ENCODE assay signal across 15 cellular contexts in genomic region chr11:101442171-101442570, GRCh38.
DNase-seq lines count a peak whose midpoint lies in the region; ATAC-seq and TF ChIP-seq lines count a peak whose summit lies in the region.
"Had no signal": no experiment of that assay in that cellular context is flagged by ENCODE, and none has a peak within 500 bp of the region (broad histone marks: within the 10 kb centered on the region; RNA-seq: fewer than 3 reads in every experiment).

No MANE protein-coding gene starts in this region.

- H3K4me3 Mint-ChIP-seq in osteocyte (ENCODE audit: unreplicated experiment): no peak overlapping the region
- H3K4me3 Mint-ChIP-seq: T-helper 17 cell, type B pancreatic cell had no signal

- H3K4me1 Mint-ChIP-seq in osteocyte (ENCODE audit: unreplicated experiment): peaks cover 60% of the 10 kb centered on the region
- H3K4me1 Mint-ChIP-seq: T-helper 17 cell had no signal

- no peaks in the 10 kb centered on the region for H3K9me3 ChIP-seq in PC-3 (ENCODE audit: low read length)
- H3K9me3 ChIP-seq: right lobe of liver had no signal

- DNase-seq in AG08395 (ENCODE audit: low spot score): peak; percentile 78
- peak; percentile 51 for DNase-seq in PC-3
- peak; percentile 52 for DNase-seq in fibroblast of pulmonary artery (ENCODE audit: low read depth)
- DNase-seq in osteocyte (ENCODE audit: extremely low spot score, unreplicated experiment): no peak
- DNase-seq in UCSD-AML1 (lab: John Stamatoyannopoulos, UW; ENCODE audit: unreplicated experiment): no peak
- DNase-seq in MV-4-11 (lab: John Stamatoyannopoulos, UW): no peak
- DNase-seq: activated effector memory CD4-positive, alpha-beta T cell treated with Interleukin-2 at 50 U/mL for 16 hours; cerebellar nuclear complex; NCI-H1048; NCI-H446; T-helper 17 cell had no signal

- no peaks in the 10 kb centered on the region for H3K27me3 ChIP-seq in PC-3 (ENCODE audit: low read length)
- H3K27me3 ChIP-seq: right lobe of liver had no signal

- H4K20me1 ChIP-seq in PC-3 (ENCODE audit: low read length): no peaks in the 10 kb centered on the region

- H3K27ac Mint-ChIP-seq in osteocyte (ENCODE audit: unreplicated experiment): peak overlapping the region; percentile 93
- H3K27ac Mint-ChIP-seq: T-helper 17 cell, type B pancreatic cell had no signal

- no peaks in the 10 kb centered on the region for H3K27me3 Mint-ChIP-seq in osteocyte (ENCODE audit: unreplicated experiment)
- H3K27me3 Mint-ChIP-seq: T-helper 17 cell had no signal

- no peaks in the 10 kb centered on the region for H3K9me2 ChIP-seq in PC-3 (replicated peaks; ENCODE audit: low read length)

- peaks cover 6% of the 10 kb centered on the region for H3K9me3 Mint-ChIP-seq in osteocyte (ENCODE audit: unreplicated experiment)
- H3K9me3 Mint-ChIP-seq: type B pancreatic cell had no signal

- POLR2A ChIA-PET in PC-3 (lab: Charles Lee; ENCODE audit: unreplicated experiment): no interaction called here

- intact Hi-C loops in PC-3 (cut with micrococcal nuclease): no loop called here

- peaks cover 41% of the 10 kb centered on the region for H3K4me1 ChIP-seq in PC-3 (ENCODE audit: insufficient read depth, low read length)

- no peaks in the 10 kb centered on the region for H3K79me2 ChIP-seq in PC-3 (ENCODE audit: low read length)

- H3K9ac ChIP-seq in PC-3 (ENCODE audit: low read length): no peak overlapping the region

- CTCF ChIA-PET in PC-3 (lab: Charles Lee): no interaction called here

- no peaks in the 10 kb centered on the region for H3K36me3 Mint-ChIP-seq in osteocyte (ENCODE audit: unreplicated experiment)
- H3K36me3 Mint-ChIP-seq: type B pancreatic cell had no signal

- TF ChIP-seq CTCF in PC-3 (conservative IDR thresholded peaks at IDR 0.05; ENCODE audit: low read depth, low read length) (no peak), fibroblast of pulmonary artery (IDR thresholded peaks at IDR 0.05; ENCODE audit: low read length, missing control alignments) (no peak), osteocyte (IDR thresholded peaks at IDR 0.05) (no peak)

- H3K27ac ChIP-seq in PC-3 (ENCODE audit: low read length): no peak overlapping the region
- H3K27ac ChIP-seq: right lobe of liver had no signal

- BruUV-seq in PC-3 (replicated peaks; lab: Mats Ljungman, UMichigan): no TSS peak

- H3F3A ChIP-seq in PC-3 (ENCODE audit: low read length, unreplicated experiment): no peaks in the 10 kb centered on the region

- H3K4me2 ChIP-seq in PC-3 (ENCODE audit: low read length): no peak overlapping the region

- no peak for ATAC-seq in PC-3
- ATAC-seq in GM21825 (IDR thresholded peaks at IDR 0.05; ENCODE audit: unreplicated experiment): no peak
- ATAC-seq in GM18511 (IDR thresholded peaks at IDR 0.05; ENCODE audit: unreplicated experiment): no peak
- ATAC-seq: T-helper 17 cell had no signal

- H2AFZ ChIP-seq in PC-3 (ENCODE audit: low read length): no peak overlapping the region

- no peaks in the 10 kb centered on the region for H3K36me3 ChIP-seq in PC-3 (ENCODE audit: low read depth, low read length)
- H3K36me3 ChIP-seq: right lobe of liver had no signal

- H3K4me3 ChIP-seq in PC-3 (ENCODE audit: low read length) (no peak overlapping the region), fibroblast of pulmonary artery (replicated peaks; ENCODE audit: low read depth, low read length) (no peak overlapping the region)
- H3K4me3 ChIP-seq: right lobe of liver had no signal

Comparison
In these comparisons a context has a peak if more than half of its experiments do, and no peak if none do; other contexts are left out.
1. DNase-seq: peak in AG08395 (single experiment), PC-3 (single experiment) and fibroblast of pulmonary artery (single experiment); none in osteocyte (single experiment), UCSD-AML1 (single experiment) and MV-4-11 (single experiment).